ENCODE assay signal across 1 cellular context in genomic region chr19:38699647-38700349, GRCh38.
TF ChIP-seq lines count a peak whose summit lies in the region.

No MANE protein-coding gene starts in this region.

TF ChIP-seq in HepG2, 621 proteins besides CTCF, POLR2A, EP300 and RAD21:
- no peak for TF ChIP-seq PREB (CRISPR knock-in tag; IDR thresholded peaks at IDR 0.05)
- TF ChIP-seq ZNF10 (CRISPR knock-in tag; IDR thresholded peaks at IDR 0.05; ENCODE audit: borderline replicate concordance, low read depth): no peak
- TF ChIP-seq ZNF253 (CRISPR knock-in tag; IDR thresholded peaks at IDR 0.05; ENCODE audit: borderline replicate concordance): no peak
- TF ChIP-seq SKI (IDR thresholded peaks at IDR 0.05; ENCODE audit: partially characterized antibody): no peak
- TF ChIP-seq RBM22 (optimal IDR thresholded peaks at IDR 0.05; ENCODE audit: low read length): peak; percentile 69
- no peak for TF ChIP-seq MAZ (IDR thresholded peaks at IDR 0.05; ENCODE audit: borderline replicate concordance, low read depth, low read length)
- TF ChIP-seq MAZ (CRISPR knock-in tag; IDR thresholded peaks at IDR 0.05; ENCODE audit: low read depth): no peak
- TF ChIP-seq TOE1 (CRISPR knock-in tag; IDR thresholded peaks at IDR 0.05): no peak
- no peak for TF ChIP-seq ZNF549 (CRISPR knock-in tag; IDR thresholded peaks at IDR 0.05)
- no peak for TF ChIP-seq GABPB1 (CRISPR knock-in tag; IDR thresholded peaks at IDR 0.05)
- TF ChIP-seq POGK (CRISPR knock-in tag; conservative IDR thresholded peaks at IDR 0.05): peak; percentile 94
- TF ChIP-seq ZFP41 (CRISPR knock-in tag; IDR thresholded peaks at IDR 0.05; ENCODE audit: borderline replicate concordance): no peak
- TF ChIP-seq KAT8 (CRISPR knock-in tag; IDR thresholded peaks at IDR 0.05): no peak
- TF ChIP-seq ZNF816 (CRISPR knock-in tag; IDR thresholded peaks at IDR 0.05; ENCODE audit: borderline replicate concordance): no peak
- TF ChIP-seq E2F5 (CRISPR knock-in tag; conservative IDR thresholded peaks at IDR 0.05): no peak
- TF ChIP-seq SIX4 (CRISPR knock-in tag; IDR thresholded peaks at IDR 0.05): no peak
- no peak for TF ChIP-seq CEBPB (IDR thresholded peaks at IDR 0.05; ENCODE audit: borderline replicate concordance, low read depth, low read length)
- 0 out of 2 replicates have a peak, but pooled peaks have one; percentile 56 for TF ChIP-seq ZBTB4 (CRISPR knock-in tag; IDR thresholded peaks at IDR 0.05; ENCODE audit: borderline replicate concordance)
- no peak for TF ChIP-seq GRHL1 (CRISPR knock-in tag; conservative IDR thresholded peaks at IDR 0.05)
- no peak for TF ChIP-seq ZNF276 (CRISPR knock-in tag; IDR thresholded peaks at IDR 0.05; ENCODE audit: low read depth)
- no peak for TF ChIP-seq HBP1 (CRISPR knock-in tag; IDR thresholded peaks at IDR 0.05; ENCODE audit: low read depth)
- TF ChIP-seq ZNF879 (CRISPR knock-in tag; IDR thresholded peaks at IDR 0.05): no peak
- TF ChIP-seq JUND (CRISPR knock-in tag; IDR thresholded peaks at IDR 0.05): no peak
- no peak; the same call in 1 of the 2 replicates for TF ChIP-seq ZBTB26 (CRISPR knock-in tag; IDR thresholded peaks at IDR 0.05; ENCODE audit: borderline replicate concordance)
- peak; percentile 81 for TF ChIP-seq AGO2 (optimal IDR thresholded peaks at IDR 0.05; ENCODE audit: low read depth, low read length)
- no peak for TF ChIP-seq STAT6 (CRISPR knock-in tag; IDR thresholded peaks at IDR 0.05; ENCODE audit: borderline replicate concordance)
- peak; percentile 72; the same call in 1 of the 2 replicates for TF ChIP-seq ZBTB33 (CRISPR knock-in tag; IDR thresholded peaks at IDR 0.05)
- TF ChIP-seq THYN1 (CRISPR knock-in tag; IDR thresholded peaks at IDR 0.05; ENCODE audit: borderline replicate concordance, low read depth): no peak
- TF ChIP-seq DNMT1 (CRISPR knock-in tag; IDR thresholded peaks at IDR 0.05): no peak
- TF ChIP-seq KLF13 (CRISPR knock-in tag; IDR thresholded peaks at IDR 0.05): no peak
- TF ChIP-seq ATF3 (CRISPR knock-in tag; IDR thresholded peaks at IDR 0.05): no peak
- TF ChIP-seq RFX1 (IDR thresholded peaks at IDR 0.05): no peak
- TF ChIP-seq RFXAP (CRISPR knock-in tag; IDR thresholded peaks at IDR 0.05; ENCODE audit: borderline replicate concordance): no peak
- no peak for TF ChIP-seq HNRNPLL (IDR thresholded peaks at IDR 0.05; ENCODE audit: low read depth, low read length, poor library complexity, severe bottlenecking)
- no peak for TF ChIP-seq MIXL1 (CRISPR knock-in tag; IDR thresholded peaks at IDR 0.05)
- no peak for TF ChIP-seq CBX5 (CRISPR knock-in tag; IDR thresholded peaks at IDR 0.05; ENCODE audit: borderline replicate concordance)
- TF ChIP-seq ZFP90 (CRISPR knock-in tag; IDR thresholded peaks at IDR 0.05; ENCODE audit: borderline replicate concordance): no peak
